ENCODE assay signal across 14 cellular contexts in the genomic region with DNA sequence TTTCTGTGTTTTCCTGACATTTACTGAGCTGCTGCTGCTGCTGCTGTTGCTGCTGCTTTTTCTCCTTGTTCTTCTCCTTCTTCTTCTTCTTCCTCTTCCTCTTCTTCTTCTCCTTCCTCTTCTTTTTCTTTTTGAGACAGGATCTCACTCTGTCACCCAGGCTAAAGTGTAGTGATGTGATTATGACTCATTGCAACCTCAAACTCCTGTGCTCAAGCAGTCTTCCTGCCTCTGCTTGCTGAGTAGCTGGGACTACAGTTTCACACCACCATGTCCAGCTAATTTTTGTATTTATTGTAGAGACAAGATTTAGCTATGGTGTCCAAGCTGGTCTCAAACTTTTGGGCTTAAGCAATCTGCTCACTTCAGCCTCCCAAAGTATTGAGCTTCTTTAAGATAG.
A peak's percentile ranks its signal among the peaks of the same experiment; 100 is the strongest.
DNase-seq lines count a peak whose midpoint lies in the region; ATAC-seq and TF ChIP-seq lines count a peak whose summit lies in the region.
"Had no signal": no experiment of that assay in that cellular context is flagged by ENCODE, and none has a peak within 500 bp of the region (broad histone marks: within the 10 kb centered on the region; RNA-seq: fewer than 3 reads in every experiment).

No MANE protein-coding gene starts in this region.

- H3K27me3 ChIP-seq in HL-60 (ENCODE audit: insufficient read depth, poor library complexity, severe bottlenecking) (no peaks in the 10 kb centered on the region), tibial nerve (no peaks in the 10 kb centered on the region)
- H3K27me3 ChIP-seq: spleen had no signal

- H3K9me3 ChIP-seq in tibial nerve, result peaks cover 0 to 10% (median 0%) of the 10 kb centered on the region in 4 donors
- H3K9me3 ChIP-seq: thoracic aorta had no signal

- peaks cover 3% of the 10 kb centered on the region for H3K9me3 Mint-ChIP-seq in natural killer cell treated with Interleukin-12 subunit alpha and Interleukin-12 subunit beta and Interleukin-15 and Interleukin-18, amount 100 ng/mL, for 72 hours
- peaks cover 3% of the 10 kb centered on the region in 2 donors for H3K9me3 Mint-ChIP-seq in natural killer cell
- no peaks in the 10 kb centered on the region for H3K9me3 Mint-ChIP-seq in effector memory CD8-positive, alpha-beta T cell

- peak in 1 of 2 donors; percentile 65 for ATAC-seq in natural killer cell treated with Interleukin-12 subunit alpha and Interleukin-12 subunit beta and Interleukin-15 and Interleukin-18, amount 100 ng/mL, for 72 hours
- no peak for ATAC-seq in natural killer cell
- ATAC-seq in effector memory CD8-positive, alpha-beta T cell (replicated peaks), result no peak
- ATAC-seq: left lobe of liver had no signal

- H3K36me3 ChIP-seq in tibial nerve, result no peaks in the 10 kb centered on the region
- H3K36me3 ChIP-seq: spleen, thoracic aorta had no signal

- no peaks in the 10 kb centered on the region for H3K27me3 Mint-ChIP-seq in natural killer cell treated with Interleukin-12 subunit alpha and Interleukin-12 subunit beta and Interleukin-15 and Interleukin-18, amount 100 ng/mL, for 72 hours
- no peaks in the 10 kb centered on the region for H3K27me3 Mint-ChIP-seq in natural killer cell (ENCODE audit: low read depth in 2 of 2)
- H3K27me3 Mint-ChIP-seq in effector memory CD8-positive, alpha-beta T cell, result no peaks in the 10 kb centered on the region
- H3K27me3 Mint-ChIP-seq: CD4-positive, CD25-positive, alpha-beta regulatory T cell had no signal

- TF ChIP-seq POLR2A in tibial nerve (IDR thresholded peaks at IDR 0.05), result no peak

- in situ Hi-C loops in astrocyte of the spinal cord (cut with HindIII; ENCODE audit: low sequenced_read_pairs), result no loop called here

- H3K4me1 Mint-ChIP-seq in natural killer cell treated with Interleukin-12 subunit alpha and Interleukin-12 subunit beta and Interleukin-15 and Interleukin-18, amount 100 ng/mL, for 72 hours (ENCODE audit: low read depth in 2 of 2), result peaks cover 2 to 14% of the 10 kb centered on the region in 2 donors
- H3K4me1 Mint-ChIP-seq in natural killer cell, result no peaks in the 10 kb centered on the region
- no peaks in the 10 kb centered on the region for H3K4me1 Mint-ChIP-seq in effector memory CD8-positive, alpha-beta T cell (ENCODE audit: low read depth in 2 of 2)

- no peak for DNase-seq in natural killer cell treated with Interleukin-12 subunit alpha and Interleukin-12 subunit beta and Interleukin-15 and Interleukin-18, amount 100 ng/mL, for 72 hours (ENCODE audit: low spot score)
- DNase-seq in natural killer cell, result no peak
- peak; percentile 14 to 58 for DNase-seq in HL-60 (ENCODE audit: low read depth in 1 of 2, low spot score in 1 of 2)
- peak; percentile 73 for DNase-seq in astrocyte of the spinal cord (ENCODE audit: low read depth, low spot score)
- peak; percentile 48 for DNase-seq in stromal cell of bone marrow (ENCODE audit: low read depth)
- no peak for DNase-seq in effector memory CD8-positive, alpha-beta T cell
- no peak for DNase-seq in NCI-H526 (lab: John Stamatoyannopoulos, UW)
- no peak for DNase-seq in tibial nerve (ENCODE audit: low spot score in 2 of 2)
- DNase-seq: activated CD4-positive, alpha-beta T cell treated with anti-CD3 and anti-CD28 coated beads, Interleukin-2, amount 50 U/mL, for 48 hours; cortex of kidney; spleen had no signal

- intact Hi-C loops in natural killer cell (cut with micrococcal nuclease), result no loop called here

- H3K27ac ChIP-seq in HL-60 (replicated peaks) (no peak overlapping the region), tibial nerve (no peak overlapping the region)
- H3K27ac ChIP-seq: spleen, thoracic aorta had no signal

- H3K4me3 ChIP-seq in HL-60 (replicated peaks; ENCODE audit: insufficient read depth, low read length), result no peak overlapping the region
- no peak overlapping the region for H3K4me3 ChIP-seq in astrocyte of the spinal cord (ENCODE audit: low read depth, low read length)
- no peak overlapping the region for H3K4me3 ChIP-seq in tibial nerve
- H3K4me3 ChIP-seq: spleen, thoracic aorta had no signal

- TF ChIP-seq CTCF in natural killer cell (IDR thresholded peaks at IDR 0.05), result no peak
- no peak for TF ChIP-seq CTCF in HL-60 (IDR thresholded peaks at IDR 0.05; ENCODE audit: insufficient read depth, low read length)
- TF ChIP-seq CTCF in astrocyte of the spinal cord (IDR thresholded peaks at IDR 0.05; ENCODE audit: low read depth, low read length), result no peak
- no peak for TF ChIP-seq CTCF in tibial nerve (IDR thresholded peaks at IDR 0.05)

- no peaks in the 10 kb centered on the region for H3K36me3 Mint-ChIP-seq in natural killer cell treated with Interleukin-12 subunit alpha and Interleukin-12 subunit beta and Interleukin-15 and Interleukin-18, amount 100 ng/mL, for 72 hours
- no peaks in the 10 kb centered on the region for H3K36me3 Mint-ChIP-seq in natural killer cell
- no peaks in the 10 kb centered on the region for H3K36me3 Mint-ChIP-seq in effector memory CD8-positive, alpha-beta T cell (ENCODE audit: insufficient read depth)
- H3K36me3 Mint-ChIP-seq: CD4-positive, CD25-positive, alpha-beta regulatory T cell had no signal

- no peak for TF ChIP-seq EP300 in tibial nerve (IDR thresholded peaks at IDR 0.05)

- H3K4me1 ChIP-seq in tibial nerve, result peaks cover 0 to 4% (median 0%) of the 10 kb centered on the region in 4 donors
- H3K4me1 ChIP-seq: spleen had no signal

- peak overlapping the region; percentile 61 for H3K4me3 Mint-ChIP-seq in natural killer cell treated with Interleukin-12 subunit alpha and Interleukin-12 subunit beta and Interleukin-15 and Interleukin-18, amount 100 ng/mL, for 72 hours
- H3K4me3 Mint-ChIP-seq in natural killer cell, result no peak overlapping the region
- H3K4me3 Mint-ChIP-seq in effector memory CD8-positive, alpha-beta T cell, result no peak overlapping the region
- H3K4me3 Mint-ChIP-seq: CD4-positive, CD25-positive, alpha-beta regulatory T cell had no signal

- H3K27ac Mint-ChIP-seq in natural killer cell treated with Interleukin-12 subunit alpha and Interleukin-12 subunit beta and Interleukin-15 and Interleukin-18, amount 100 ng/mL, for 72 hours, result peak overlapping the region in 1 of 2 donors; percentile 38
- H3K27ac Mint-ChIP-seq in natural killer cell, result no peak overlapping the region
- H3K27ac Mint-ChIP-seq in effector memory CD8-positive, alpha-beta T cell, result no peak overlapping the region

Comparison
In these comparisons a context has a peak if more than half of its experiments do, and no peak if none do; other contexts are left out.
1. DNase-seq: peak in HL-60 (2 of 2), astrocyte of the spinal cord (single experiment) and stromal cell of bone marrow (single experiment); none in natural killer cell treated with Interleukin-12 subunit alpha and Interleukin-12 subunit beta and Interleukin-15 and Interleukin-18, amount 100 ng/mL, for 72 hours (single experiment), natural killer cell (single experiment), effector memory CD8-positive, alpha-beta T cell (0 of 3), NCI-H526 (0 of 2) and tibial nerve (0 of 2).